2 cellular contexts compared by ENCODE assay signal in the genomic region with DNA sequence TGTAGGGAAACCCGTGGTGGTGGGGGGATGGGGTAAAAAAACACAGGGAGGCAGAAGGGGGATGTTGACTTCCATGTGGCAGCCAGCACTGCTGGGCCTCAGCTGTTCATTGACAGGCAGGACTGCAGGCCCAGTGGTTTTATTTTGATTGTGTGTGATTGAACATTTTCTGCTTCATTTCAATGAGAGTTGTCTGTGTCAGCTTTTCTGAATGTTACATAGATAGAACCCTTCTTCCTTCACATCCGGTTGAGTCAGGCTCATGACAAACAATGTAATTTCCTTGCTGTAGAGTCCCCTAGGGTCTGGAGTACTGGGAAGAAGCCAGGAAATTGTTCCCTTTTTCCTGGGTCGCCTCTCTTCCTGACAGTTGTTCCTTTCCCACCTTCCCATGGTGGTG.
TF ChIP-seq lines count a peak whose summit lies in the region.

No MANE protein-coding gene starts in this region.

TF ChIP-seq in IMR-90, 13 proteins besides CTCF, POLR2A, EP300 and RAD21:
- TF ChIP-seq MAFK (IDR thresholded peaks at IDR 0.05; ENCODE audit: low read depth, low read length) (peak; percentile 57), SMC3 (IDR thresholded peaks at IDR 0.05; ENCODE audit: low read depth, low read length) (no peak)
TF ChIP-seq in IMR-90: peak in this region for 1.

TF ChIP-seq in K562, 482 proteins besides CTCF, POLR2A, EP300 and RAD21:
- TF ChIP-seq KAT7 (CRISPR knock-in tag; IDR thresholded peaks at IDR 0.05; ENCODE audit: borderline replicate concordance) (no peak), KDM1A (IDR thresholded peaks at IDR 0.05) (no peak), NR2C2 (CRISPR knock-in tag; IDR thresholded peaks at IDR 0.05) (no peak), NR2C2 (tag; IDR thresholded peaks at IDR 0.05) (0 out of 2 replicates have a peak, but pooled peaks have one; percentile 5), POLR2AphosphoS5 (IDR thresholded peaks at IDR 0.05; ENCODE audit: control insufficient read depth, insufficient read depth, low read depth, low read length) (no peak), FOSL1 (tag; conservative IDR thresholded peaks at IDR 0.05) (peak; percentile 36), GABPA (tag; conservative IDR thresholded peaks at IDR 0.05; ENCODE audit: low read depth) (0 out of 2 replicates have a peak, but pooled peaks have one; percentile 13)
